ENCODE assay signal across 8 cellular contexts in the genomic region with DNA sequence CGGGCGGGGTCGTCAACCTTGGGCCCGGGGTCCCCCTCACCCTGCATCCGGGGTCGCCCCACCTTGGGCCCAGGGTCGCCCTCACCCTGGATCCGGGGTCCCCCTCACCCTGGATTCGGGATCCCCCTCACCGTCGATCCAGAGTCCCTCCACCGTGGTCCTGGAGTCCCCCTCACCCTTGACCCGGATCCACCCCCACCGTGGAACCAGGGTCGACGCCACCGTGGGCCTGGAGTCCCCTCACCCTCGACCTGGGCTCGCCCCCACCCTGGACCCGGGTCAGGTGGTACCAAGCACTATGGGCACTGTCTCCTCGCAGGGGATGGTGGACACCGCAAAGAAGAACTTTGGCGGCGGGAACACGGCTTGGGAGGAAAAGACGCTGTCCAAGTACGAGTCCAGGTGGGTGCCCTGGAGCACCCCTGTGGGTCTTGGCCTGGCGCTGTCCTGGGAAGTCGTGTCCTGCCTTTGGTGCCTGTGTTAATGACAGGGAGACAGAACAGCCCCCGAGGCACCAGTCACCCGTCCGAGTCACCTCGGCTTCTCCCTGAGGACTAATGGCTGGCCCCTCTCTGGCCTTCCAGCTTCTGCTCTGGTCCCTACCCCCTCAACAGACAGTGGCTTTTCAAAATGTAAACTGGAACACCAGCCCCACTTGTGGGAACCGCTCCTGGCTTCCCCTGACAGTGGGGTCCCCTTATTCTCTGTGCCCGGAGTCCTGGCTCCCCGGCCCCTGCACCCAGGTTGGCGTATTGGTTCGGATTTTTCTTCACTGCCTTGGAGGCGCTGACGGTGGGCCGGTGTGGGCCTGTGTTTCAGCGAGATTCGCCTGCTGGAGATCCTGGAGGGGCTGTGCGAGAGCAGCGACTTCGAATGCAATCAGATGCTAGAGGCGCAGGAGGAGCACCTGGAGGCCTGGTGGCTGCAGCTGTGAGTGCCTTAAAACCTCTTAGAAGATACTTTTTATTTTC. TPM values are rescaled to one million over a fixed set of nuclear protein-coding genes. Genes with fewer than 3 reads are reported as not detected.
DNase-seq lines count a peak whose midpoint lies in the region; ATAC-seq and TF ChIP-seq lines count a peak whose summit lies in the region.

No MANE protein-coding gene starts in this region.

- dilution Hi-C loops in mammary epithelial cell (cut with HindIII; ENCODE audit: low sequenced_read_pairs): loop anchor here (5.0 kb wide), 2 partner anchors 93 to 122 kb away; a partner anchor contains a TSS

- in situ Hi-C loops in mammary epithelial cell (cut with MboI; ENCODE audit: low sequenced_read_pairs in 2 of 2) (no loop called here), KBM-7 (cut with MboI; ENCODE audit: low pct_unique_long_range_greater_than_20kb, low sequenced_read_pairs) (no loop called here)

- WGBS in mammary epithelial cell (ENCODE audit: low coverage, missing lambda C conversion rate): 57% methylated on average over 19 of the region's 47 CpGs

- TF ChIP-seq CTCF in AG04450 (IDR thresholded peaks at IDR 0.05; ENCODE audit: low read depth, low read length) (no peak), mammary epithelial cell (conservative IDR thresholded peaks at IDR 0.05 in 1 of 2, IDR thresholded peaks at IDR 0.05 in 1 of 2; ENCODE audit: extremely low read depth in 1 of 2, insufficient read depth in 1 of 2, low read depth in 1 of 2, low read length in 2 of 2) (no peak)

- H3K9me3 ChIP-seq in AG04450 (ENCODE audit: control insufficient read depth, insufficient read depth, low read length) (no peaks in the 10 kb centered on the region; the same call in 1 of the 2 replicates), mammary epithelial cell (replicated peaks; ENCODE audit: insufficient read depth, low read length) (no peaks in the 10 kb centered on the region), muscle layer of colon (ENCODE audit: low read length) (no peaks in the 10 kb centered on the region)

- H3K27me3 ChIP-seq in AG04450 (ENCODE audit: control insufficient read depth, insufficient read depth, low read length): no peaks in the 10 kb centered on the region
- no peaks in the 10 kb centered on the region for H3K27me3 ChIP-seq in mammary epithelial cell (ENCODE audit: insufficient read depth, low read length)
- H3K27me3 ChIP-seq in muscle layer of colon (ENCODE audit: control insufficient read depth in 1 of 2, insufficient read depth in 2 of 2, low read length in 2 of 2): no peaks in the 10 kb centered on the region

- H4K20me1 ChIP-seq in mammary epithelial cell (ENCODE audit: insufficient read depth, low read length): no peaks in the 10 kb centered on the region

- CTCF ChIA-PET in AG04450 (lab: Charles Lee) (interaction anchor here (0.8 kb wide), 1 partner anchor 111 kb away, joined by 3 read pairs; no protein-coding TSS in a partner anchor), mammary epithelial cell (lab: Charles Lee; ENCODE audit: low non-redundant PET) (no interaction called here)

- TSS peak; percentile 30 for BruUV-seq in mammary epithelial cell (replicated peaks; lab: Mats Ljungman, UMichigan)

- POLR2A ChIA-PET in AG04450 (lab: Yijun Ruan, JAX): no interaction called here

- no peak overlapping the region for H3K27ac ChIP-seq in AG04450 (ENCODE audit: low read depth, low read length)
- peak overlapping the region; percentile 16 for H3K27ac ChIP-seq in mammary epithelial cell (ENCODE audit: insufficient read depth, low read depth, low read length)
- no peak overlapping the region for H3K27ac ChIP-seq in muscle layer of colon (ENCODE audit: low read depth, low read length)

- ATAC-seq in HG03196 (IDR thresholded peaks at IDR 0.05; ENCODE audit: unreplicated experiment): peak; percentile 7
- no peak for ATAC-seq in GM19397 (IDR thresholded peaks at IDR 0.05; ENCODE audit: unreplicated experiment)

- H3K79me2 ChIP-seq in mammary epithelial cell (ENCODE audit: insufficient read depth, low read length): peaks cover 24% of the 10 kb centered on the region

- intact Hi-C loops in mammary epithelial cell (cut with micrococcal nuclease): loop anchor here (1.0 to 2.0 kb wide), 3 partner anchors 65 to 152 kb away; no protein-coding TSS in a partner anchor

- DNase-seq in AG04450 (ENCODE audit: low read depth, low spot score) (no peak), mammary epithelial cell (no peak), RKO (ENCODE audit: low spot score) (no peak), KBM-7 (no peak)
- DNase-seq in activated CD4-positive, CD25-positive, alpha-beta regulatory T cell (lab: John Stamatoyannopoulos, UW): no peak

- H2AFZ ChIP-seq in mammary epithelial cell (ENCODE audit: low read depth, low read length): peak overlapping the region; percentile 75

- peak overlapping the region; percentile 47 for H3K9ac ChIP-seq in mammary epithelial cell (ENCODE audit: insufficient read depth, low read length)
- H3K9ac ChIP-seq in muscle layer of colon (ENCODE audit: low read length): no peak overlapping the region

- H3K4me1 ChIP-seq in mammary epithelial cell (ENCODE audit: insufficient read depth, low read length): peaks cover 16% of the 10 kb centered on the region
- H3K4me1 ChIP-seq in muscle layer of colon (ENCODE audit: insufficient read depth, low read length): peaks cover 20% of the 10 kb centered on the region

- peak overlapping the region; percentile 97 for H3K4me2 ChIP-seq in mammary epithelial cell (ENCODE audit: insufficient read depth, low read depth, low read length)

- H3K4me3 ChIP-seq in AG04450 (ENCODE audit: low read depth, low read length) (peak overlapping the region; percentile 70), mammary epithelial cell (replicated peaks in 1 of 3; ENCODE audit: insufficient read depth in 1 of 3, low read depth in 2 of 3, low read length in 3 of 3) (peak overlapping the region; percentile 70 to 86 (median 73)), muscle layer of colon (ENCODE audit: low read depth in 1 of 2, low read length in 2 of 2) (peak overlapping the region; percentile 49 to 90)

- H3K36me3 ChIP-seq in mammary epithelial cell (ENCODE audit: insufficient read depth, low read length) (no peaks in the 10 kb centered on the region), muscle layer of colon (ENCODE audit: insufficient read depth, low read length) (no peaks in the 10 kb centered on the region)

RNA-seq across cellular contexts. Expression of a gene that starts 0.8 kb away (rescaled TPM):
- 31.6 and 35.4 TPM in 2 replicates for polyA plus RNA-seq in AG04450 (2011; rRNA removed)
- polyA minus RNA-seq in AG04450 (2011; rRNA and poly(A)+ RNA removed): 8.3 and 8.9 TPM in 2 replicates
- 10 to 100 TPM; 26.5 to 51.5 TPM for total RNA-seq in mammary epithelial cell
- 63.8 TPM for polyA plus RNA-seq in mammary epithelial cell
- polyA minus RNA-seq in mammary epithelial cell: 22.6 TPM

RNA-seq across cellular contexts. Expression of a gene that starts 1.0 kb away (rescaled TPM):
- polyA plus RNA-seq in AG04450 (2011; rRNA removed): 5.4 and 5.6 TPM in 2 replicates
- 5.6 and 6.8 TPM in 2 replicates for polyA minus RNA-seq in AG04450 (2011; rRNA and poly(A)+ RNA removed)
- 10 to 100 TPM; 19.0 to 19.9 TPM for total RNA-seq in mammary epithelial cell
- polyA plus RNA-seq in mammary epithelial cell: 12.6 TPM
- polyA minus RNA-seq in mammary epithelial cell: 3.8 TPM

RNA-seq across cellular contexts. Expression of a gene that starts 41.4 kb away (rescaled TPM):
- polyA plus RNA-seq in AG04450 (2011; rRNA removed) (6.1 and 8.2 TPM in 2 replicates), mammary epithelial cell (11.1 TPM)
- polyA minus RNA-seq in AG04450 (2011; rRNA and poly(A)+ RNA removed): 3.2 and 4.1 TPM in 2 replicates
- 10 to 100 TPM; 26.6 to 68.7 TPM for total RNA-seq in mammary epithelial cell
- polyA minus RNA-seq in mammary epithelial cell: 6.3 TPM
